In genomic region chr17:69634844-69635243, GRCh38 we compare ENCODE assay signal across 3 cellular contexts.
TF ChIP-seq lines count a peak whose summit lies in the region.

No MANE protein-coding gene starts in this region.

TF ChIP-seq in A549, 52 proteins besides CTCF, POLR2A, EP300 and RAD21:
- TF ChIP-seq USF2 (IDR thresholded peaks at IDR 0.05) (no peak), MAFK (IDR thresholded peaks at IDR 0.05; ENCODE audit: partially characterized antibody) (peak; percentile 96)

TF ChIP-seq in IMR-90, 13 proteins besides CTCF, POLR2A, EP300 and RAD21:
- TF ChIP-seq MAFK (IDR thresholded peaks at IDR 0.05; ENCODE audit: low read depth, low read length) (peak; percentile 96), MAZ (IDR thresholded peaks at IDR 0.05; ENCODE audit: borderline replicate concordance, low read depth, low read length) (no peak)

TF ChIP-seq in H1, 55 proteins besides CTCF, POLR2A, EP300 and RAD21:
- TF ChIP-seq SP4 (IDR thresholded peaks at IDR 0.05; ENCODE audit: low read length): no peak
- peak; percentile 84; the same call in 1 of the 2 replicates for TF ChIP-seq MAFK (IDR thresholded peaks at IDR 0.05; ENCODE audit: low read depth, low read length)
